Comparison of ENCODE assay signal across 8 cellular contexts in the genomic region with DNA sequence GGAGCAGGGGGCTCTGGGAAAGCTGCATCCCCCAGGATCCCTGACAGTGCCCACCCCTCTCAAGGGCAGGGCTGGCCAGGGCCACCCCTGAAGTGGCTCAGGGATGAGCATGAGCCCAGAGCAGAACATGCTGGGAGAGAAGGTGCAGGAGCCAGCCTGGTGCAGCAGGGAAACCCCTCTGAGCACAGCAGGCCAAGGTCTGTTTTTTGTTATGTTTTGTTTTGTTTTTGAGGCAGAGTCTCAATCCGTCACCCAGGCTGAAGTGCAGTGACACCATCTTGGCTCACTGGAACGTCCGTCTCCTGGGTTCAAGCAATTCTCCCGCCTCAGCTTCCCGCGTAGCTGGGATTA. TPM values are rescaled to one million over a fixed set of nuclear protein-coding genes. Genes with fewer than 3 reads are reported as not detected.
A peak's percentile ranks its signal among the peaks of the same experiment; 100 is the strongest.
DNase-seq lines count a peak whose midpoint lies in the region; ATAC-seq and TF ChIP-seq lines count a peak whose summit lies in the region.

No MANE protein-coding gene starts in this region.

- H3K4me3 ChIP-seq in mesendoderm (ENCODE audit: low read length) = no peak overlapping the region
- peak overlapping the region; percentile 34 to 83 (median 54) for H3K4me3 ChIP-seq in tibial nerve

- no peak overlapping the region for H2BK5ac ChIP-seq in mesendoderm (ENCODE audit: low read length)

- peaks cover 6% of the 10 kb centered on the region for H3K4me1 ChIP-seq in mesendoderm (ENCODE audit: control insufficient read depth, low read depth, low read length)
- peaks cover 5 to 41% (median 37%) of the 10 kb centered on the region in 4 donors for H3K4me1 ChIP-seq in tibial nerve

- no peaks in the 10 kb centered on the region for H3K9me3 ChIP-seq in tibial nerve

- no peak for ATAC-seq in activated T-cell treated with anti-CD3 and anti-CD28 coated beads, Interleukin-2, amount 50 U/mL, for 4 hours
- ATAC-seq in activated T-helper 17 cell treated with anti-CD3 and anti-CD28 coated beads, Interleukin-2, amount 50 U/mL, for 72 hours (replicated peaks) = no peak
- ATAC-seq in GM21423 (IDR thresholded peaks at IDR 0.05; ENCODE audit: unreplicated experiment) = no peak

- H3K79me1 ChIP-seq in mesendoderm (ENCODE audit: low read length) = peaks cover 23% of the 10 kb centered on the region

- H3K79me2 ChIP-seq in mesendoderm (ENCODE audit: control insufficient read depth, insufficient read depth, low read length) = peaks cover 36% of the 10 kb centered on the region

- no peak for TF ChIP-seq POLR2A in tibial nerve (IDR thresholded peaks at IDR 0.05)

- peak overlapping the region; percentile 75 for H3K4me3 Mint-ChIP-seq in activated T-cell treated with anti-CD3 and anti-CD28 coated beads, Interleukin-2, amount 50 U/mL, for 4 hours
- peak overlapping the region; percentile 68 for H3K4me3 Mint-ChIP-seq in activated T-helper 17 cell treated with anti-CD3 and anti-CD28 coated beads, Interleukin-2, amount 50 U/mL, for 72 hours

- peaks cover 5% of the 10 kb centered on the region for H3K27me3 Mint-ChIP-seq in activated T-cell treated with anti-CD3 and anti-CD28 coated beads, Interleukin-2, amount 50 U/mL, for 4 hours (ENCODE audit: low read depth)
- H3K27me3 Mint-ChIP-seq in activated T-helper 17 cell treated with anti-CD3 and anti-CD28 coated beads, Interleukin-2, amount 50 U/mL, for 72 hours = no peaks in the 10 kb centered on the region

- peak overlapping the region; percentile 56 for H3K27ac Mint-ChIP-seq in activated T-helper 17 cell treated with anti-CD3 and anti-CD28 coated beads, Interleukin-2, amount 50 U/mL, for 72 hours

- no peak overlapping the region for H3K23ac ChIP-seq in mesendoderm (ENCODE audit: low read length)

- H2BK120ac ChIP-seq in mesendoderm (ENCODE audit: low read depth, low read length) = no peak overlapping the region

- no peak for TF ChIP-seq CTCF in tibial nerve (IDR thresholded peaks at IDR 0.05)

- no peak overlapping the region for H3K4me2 ChIP-seq in mesendoderm (ENCODE audit: low read length)

- DNase-seq in activated T-cell treated with anti-CD3 and anti-CD28 coated beads, Interleukin-2, amount 50 U/mL, for 4 hours = no peak
- no peak for DNase-seq in activated T-cell treated with anti-CD3 and anti-CD28 coated beads, Interleukin-2, amount 50 U/mL, for 1 hour
- no peak for DNase-seq in mesendoderm
- no peak for DNase-seq in tibial nerve (ENCODE audit: low spot score in 2 of 2)
- DNase-seq in NCI-H2107 (lab: John Stamatoyannopoulos, UW) = no peak
- DNase-seq in NOMO-1 treated with DMSO at 0.1 percent for 48 hours (lab: John Stamatoyannopoulos, UW; ENCODE audit: unreplicated experiment) = no peak

- no peak overlapping the region for H4K8ac ChIP-seq in mesendoderm (ENCODE audit: low read depth, low read length)

- peak overlapping the region; percentile 67 for H3K9ac ChIP-seq in mesendoderm (ENCODE audit: low read length)

- no peak overlapping the region for H2BK15ac ChIP-seq in mesendoderm (replicated peaks; ENCODE audit: low read depth)

- H3K36me3 Mint-ChIP-seq in activated T-cell treated with anti-CD3 and anti-CD28 coated beads, Interleukin-2, amount 50 U/mL, for 4 hours (ENCODE audit: insufficient read depth) = peaks cover 5% of the 10 kb centered on the region
- peaks cover 6% of the 10 kb centered on the region for H3K36me3 Mint-ChIP-seq in activated T-helper 17 cell treated with anti-CD3 and anti-CD28 coated beads, Interleukin-2, amount 50 U/mL, for 72 hours (ENCODE audit: low read depth)

- H3K27me3 ChIP-seq in mesendoderm (ENCODE audit: insufficient read depth, low read length, poor library complexity) (no peaks in the 10 kb centered on the region), tibial nerve (peaks cover 0 to 8% of the 10 kb centered on the region in 2 donors)

- H3K9me3 Mint-ChIP-seq in activated T-cell treated with anti-CD3 and anti-CD28 coated beads, Interleukin-2, amount 50 U/mL, for 4 hours = no peaks in the 10 kb centered on the region
- no peaks in the 10 kb centered on the region for H3K9me3 Mint-ChIP-seq in activated T-helper 17 cell treated with anti-CD3 and anti-CD28 coated beads, Interleukin-2, amount 50 U/mL, for 72 hours

- WGBS in mesendoderm (ENCODE audit: extremely low coverage, insufficient coverage, low lambda C conversion rate) = no CpG with 5 or more reads among the region's 6 CpGs
- 89 to 95% methylated on average over 6 of the region's 6 CpGs for WGBS in tibial nerve, 2 donors

- H3K36me3 ChIP-seq in mesendoderm (ENCODE audit: control insufficient read depth, insufficient read depth, low read length) (no peaks in the 10 kb centered on the region), tibial nerve (no peaks in the 10 kb centered on the region)

- H4K5ac ChIP-seq in mesendoderm (ENCODE audit: low read length) = no peak overlapping the region

- H3K27ac ChIP-seq in mesendoderm (ENCODE audit: low read depth, low read length) (no peak overlapping the region), tibial nerve (peak overlapping the region in 1 of 4 donors; percentile 90)

- H3K4ac ChIP-seq in mesendoderm (ENCODE audit: low read depth, low read length) = no peak overlapping the region

- no peak for TF ChIP-seq EP300 in tibial nerve (IDR thresholded peaks at IDR 0.05)

- peak overlapping the region; percentile 54 for H2AK5ac ChIP-seq in mesendoderm (ENCODE audit: low read length)

- peaks cover 38% of the 10 kb centered on the region for H3K4me1 Mint-ChIP-seq in activated T-cell treated with anti-CD3 and anti-CD28 coated beads, Interleukin-2, amount 50 U/mL, for 4 hours (ENCODE audit: low read depth)
- peaks cover 17% of the 10 kb centered on the region for H3K4me1 Mint-ChIP-seq in activated T-helper 17 cell treated with anti-CD3 and anti-CD28 coated beads, Interleukin-2, amount 50 U/mL, for 72 hours

- peak overlapping the region; percentile 91 for H3K56ac ChIP-seq in mesendoderm (ENCODE audit: low read length)

- no peak overlapping the region for H3K18ac ChIP-seq in mesendoderm (ENCODE audit: low read length)

RNA-seq across cellular contexts. Expression of a gene that starts 0.8 kb away (rescaled TPM):
- total RNA-seq in activated T-cell treated with anti-CD3 and anti-CD28 coated beads, Interleukin-2, amount 50 U/mL, for 4 hours = 100 to 1,000 TPM; 128 to 130 (median 129) TPM
- 100 to 1,000 TPM in 1 of 2 donors, 10 to 100 TPM in 1; 84.2 to 126 TPM for total RNA-seq in activated T-helper 17 cell treated with anti-CD3 and anti-CD28 coated beads, Interleukin-2, amount 50 U/mL, for 72 hours
- 15.8 TPM for polyA plus RNA-seq in mesendoderm (2013, experiment 1 of 2)
- 15.4 TPM for polyA plus RNA-seq in mesendoderm (2013, experiment 2 of 2)
- 10 to 100 TPM; 48.5 to 77.7 (median 68.3) TPM for total RNA-seq in tibial nerve

RNA-seq across cellular contexts. Expression of a gene that starts 5.7 kb away (rescaled TPM):
- 1 to 10 TPM; 4.8 to 9.4 (median 8.2) TPM for total RNA-seq in activated T-cell treated with anti-CD3 and anti-CD28 coated beads, Interleukin-2, amount 50 U/mL, for 4 hours
- total RNA-seq in activated T-helper 17 cell treated with anti-CD3 and anti-CD28 coated beads, Interleukin-2, amount 50 U/mL, for 72 hours = 1 to 10 TPM; 1.3 to 3.7 TPM
- polyA plus RNA-seq in mesendoderm (2013, experiment 1 of 2) = 3.5 TPM
- polyA plus RNA-seq in mesendoderm (2013, experiment 2 of 2) = 3.8 TPM
- not detected for total RNA-seq in tibial nerve

RNA-seq across cellular contexts. Expression of a gene that starts 11.0 kb away (rescaled TPM):
- under 1 TPM in 1 of 3 donors, not detected in 2; 0.30 TPM for total RNA-seq in activated T-cell treated with anti-CD3 and anti-CD28 coated beads, Interleukin-2, amount 50 U/mL, for 4 hours
- under 1 TPM; 0.24 to 0.53 TPM for total RNA-seq in activated T-helper 17 cell treated with anti-CD3 and anti-CD28 coated beads, Interleukin-2, amount 50 U/mL, for 72 hours
- 0.08 TPM for polyA plus RNA-seq in mesendoderm (2013, experiment 1 of 2)
- 0.03 TPM for polyA plus RNA-seq in mesendoderm (2013, experiment 2 of 2)
- total RNA-seq in tibial nerve = not detected

RNA-seq across cellular contexts. Expression of a gene that starts 31.9 kb away (rescaled TPM):
- total RNA-seq in activated T-cell treated with anti-CD3 and anti-CD28 coated beads, Interleukin-2, amount 50 U/mL, for 4 hours = 10 to 100 TPM; 68.7 to 79.9 (median 72.2) TPM
- 10 to 100 TPM; 61.3 to 89.0 TPM for total RNA-seq in activated T-helper 17 cell treated with anti-CD3 and anti-CD28 coated beads, Interleukin-2, amount 50 U/mL, for 72 hours
- 21.1 TPM for polyA plus RNA-seq in mesendoderm (2013, experiment 1 of 2)
- 20.8 TPM for polyA plus RNA-seq in mesendoderm (2013, experiment 2 of 2)
- 10 to 100 TPM; 53.7 to 85.2 (median 58.1) TPM for total RNA-seq in tibial nerve

RNA-seq across cellular contexts. Expression of a gene that starts 32.4 kb away (rescaled TPM):
- total RNA-seq in activated T-cell treated with anti-CD3 and anti-CD28 coated beads, Interleukin-2, amount 50 U/mL, for 4 hours = 100 to 1,000 TPM; 152 to 175 (median 156) TPM
- total RNA-seq in activated T-helper 17 cell treated with anti-CD3 and anti-CD28 coated beads, Interleukin-2, amount 50 U/mL, for 72 hours = 100 to 1,000 TPM; 112 to 138 TPM
- polyA plus RNA-seq in mesendoderm (2013, experiment 1 of 2) = 26.9 TPM
- 27.3 TPM for polyA plus RNA-seq in mesendoderm (2013, experiment 2 of 2)
- 10 to 100 TPM; 43.9 to 57.3 (median 45.0) TPM for total RNA-seq in tibial nerve
